ENCODE assay signal across 18 cellular contexts in genomic region chr4:158936238-158936637, GRCh38.
DNase-seq lines count a peak whose midpoint lies in the region; ATAC-seq and TF ChIP-seq lines count a peak whose summit lies in the region.
"Had no signal": no experiment of that assay in that cellular context is flagged by ENCODE, and none has a peak within 500 bp of the region (broad histone marks: within the 10 kb centered on the region; RNA-seq: fewer than 3 reads in every experiment).

No MANE protein-coding gene starts in this region.

- no peaks in the 10 kb centered on the region for H3K36me3 Mint-ChIP-seq in naive thymus-derived CD8-positive, alpha-beta T cell
- H3K36me3 Mint-ChIP-seq: activated naive CD8-positive, alpha-beta T cell treated with anti-CD3 and anti-CD28 coated beads for 36 hours had no signal

- H3K9me3 ChIP-seq in fibroblast of lung (ENCODE audit: control insufficient read depth, insufficient read depth, low read depth, low read length) (no peaks in the 10 kb centered on the region), trophoblast cell (ENCODE audit: insufficient read depth, low read depth, low read length) (no peaks in the 10 kb centered on the region)
- H3K9me3 ChIP-seq: Caco-2, Peyer's patch had no signal

- H4K12ac ChIP-seq in trophoblast cell (ENCODE audit: low read depth, low read length), result no peak overlapping the region

- H3K4ac ChIP-seq in trophoblast cell (ENCODE audit: low read depth, low read length), result no peak overlapping the region

- H3K4me2 ChIP-seq in fibroblast of lung (ENCODE audit: extremely low read depth, insufficient read depth, low read length) (no peak overlapping the region), trophoblast cell (ENCODE audit: low read length) (no peak overlapping the region)

- H4K91ac ChIP-seq in trophoblast cell (ENCODE audit: low read depth, low read length), result no peak overlapping the region

- H3K4me1 ChIP-seq in fibroblast of lung (ENCODE audit: control insufficient read depth, extremely low read depth, insufficient read depth, low read length) (no peaks in the 10 kb centered on the region), trophoblast cell (ENCODE audit: control insufficient read depth in 1 of 2, insufficient read depth in 2 of 2, low read length in 2 of 2) (peaks cover 0 to 3% of the 10 kb centered on the region in 2 experiments)
- H3K4me1 ChIP-seq: Caco-2, Peyer's patch had no signal

- H3K27ac ChIP-seq in fibroblast of lung (ENCODE audit: insufficient read depth, low read length), result no peak overlapping the region
- no peak overlapping the region for H3K27ac ChIP-seq in trophoblast cell (ENCODE audit: low read depth, low read length)

- H3K14ac ChIP-seq in trophoblast cell (ENCODE audit: low read length), result no peak overlapping the region

- in situ Hi-C loops in G401 (cut with HindIII; ENCODE audit: low sequenced_read_pairs), result no loop called here

- peaks cover 0 to 1% (median 0%) of the 10 kb centered on the region in 9 donors for H3K9me3 Mint-ChIP-seq in naive thymus-derived CD8-positive, alpha-beta T cell
- H3K9me3 Mint-ChIP-seq: activated naive CD8-positive, alpha-beta T cell treated with anti-CD3 and anti-CD28 coated beads for 36 hours; activated T-cell treated with anti-CD3 and anti-CD28 coated beads, Interleukin-2, amount 50 U/mL, for 4 hours; HFFc6 had no signal

- H3K4me3 ChIP-seq in fibroblast of lung (replicated peaks in 1 of 4; ENCODE audit: control extremely low read depth in 1 of 4, insufficient read depth in 1 of 4, low read depth in 3 of 4, low read length in 4 of 4) (no peak overlapping the region), trophoblast cell (ENCODE audit: low read depth, low read length) (no peak overlapping the region)
- H3K4me3 ChIP-seq: Peyer's patch had no signal

- H2BK120ac ChIP-seq in trophoblast cell (ENCODE audit: insufficient read depth, low read length, poor library complexity), result no peak overlapping the region

- H3K79me1 ChIP-seq in trophoblast cell (ENCODE audit: low read length), result no peaks in the 10 kb centered on the region

- H2BK12ac ChIP-seq in trophoblast cell (ENCODE audit: low read length), result no peak overlapping the region

- no peak for ATAC-seq in HG02870 (IDR thresholded peaks at IDR 0.05; ENCODE audit: unreplicated experiment)
- no peak for ATAC-seq in naive thymus-derived CD8-positive, alpha-beta T cell
- ATAC-seq: activated T-cell treated with anti-CD3 and anti-CD28 coated beads, Interleukin-2, amount 50 U/mL, for 4 hours had no signal

- H2BK5ac ChIP-seq in trophoblast cell (ENCODE audit: low read depth, low read length, poor library complexity), result no peak overlapping the region

- H4K20me1 ChIP-seq in fibroblast of lung (ENCODE audit: control insufficient read depth, extremely low read depth, insufficient read depth, low read length), result no peaks in the 10 kb centered on the region

- no peak overlapping the region for H3K23ac ChIP-seq in trophoblast cell (ENCODE audit: low read length)

- no peak overlapping the region for H2AK5ac ChIP-seq in trophoblast cell (ENCODE audit: low read length)

- H3K4me1 Mint-ChIP-seq in naive thymus-derived CD8-positive, alpha-beta T cell, result no peaks in the 10 kb centered on the region
- H3K4me1 Mint-ChIP-seq: activated naive CD8-positive, alpha-beta T cell treated with anti-CD3 and anti-CD28 coated beads for 36 hours had no signal

- no peak overlapping the region for H3K4me3 Mint-ChIP-seq in naive thymus-derived CD8-positive, alpha-beta T cell
- H3K4me3 Mint-ChIP-seq: activated naive CD8-positive, alpha-beta T cell treated with anti-CD3 and anti-CD28 coated beads for 36 hours; activated T-cell treated with anti-CD3 and anti-CD28 coated beads, Interleukin-2, amount 50 U/mL, for 4 hours; HFFc6 had no signal

- POLR2A ChIA-PET in naive thymus-derived CD8-positive, alpha-beta T cell (lab: Charles Lee), result no interaction called here

- H3K27me3 Mint-ChIP-seq in naive thymus-derived CD8-positive, alpha-beta T cell, result peaks cover 0 to 4% (median 0%) of the 10 kb centered on the region in 5 donors

- no peak overlapping the region for H4K8ac ChIP-seq in trophoblast cell (ENCODE audit: low read depth, low read length)

- H3K27me3 ChIP-seq in fibroblast of lung (ENCODE audit: control insufficient read depth, insufficient read depth, low read length) (no peaks in the 10 kb centered on the region), trophoblast cell (ENCODE audit: insufficient read depth, low read length) (no peaks in the 10 kb centered on the region)
- H3K27me3 ChIP-seq: Peyer's patch had no signal

- DNase-seq in G401 (ENCODE audit: low spot score) (peak; percentile 6), RPMI7951 (ENCODE audit: low read depth) (peak; percentile 15), fibroblast of lung (ENCODE audit: low read depth in 2 of 2) (peak in 1 of 2 donors; percentile 56), trophoblast cell (peak; percentile 42 to 77), EL (no peak), OCI-M2 (lab: John Stamatoyannopoulos, UW; ENCODE audit: unreplicated experiment) (no peak)
- no peak for DNase-seq in naive thymus-derived CD8-positive, alpha-beta T cell
- DNase-seq: activated CD4-positive, alpha-beta T cell treated with anti-CD3 and anti-CD28 coated beads, Interleukin-2, amount 50 U/mL, for 4 hours; activated naive CD8-positive, alpha-beta T cell treated with anti-CD3 and anti-CD28 coated beads for 36 hours; activated T-cell treated with anti-CD3 and anti-CD28 coated beads, Interleukin-2, amount 50 U/mL, for 4 hours; Caco-2; HFFc6; NCI-H748 treated with DMSO at 0.1 percent for 48 hours; occipital lobe; Peyer's patch; stimulated activated CD4-positive, alpha-beta T cell treated with anti-CD3 and anti-CD28 coated beads, Interleukin-4, amount 100 ng/mL, for 1 hour; substantia nigra had no signal

- H3K36me3 ChIP-seq in fibroblast of lung (ENCODE audit: control insufficient read depth, insufficient read depth, low read length) (no peaks in the 10 kb centered on the region), trophoblast cell (ENCODE audit: control insufficient read depth in 1 of 2, insufficient read depth in 2 of 2, low read length in 2 of 2) (no peaks in the 10 kb centered on the region)
- H3K36me3 ChIP-seq: Peyer's patch had no signal

- H3K79me2 ChIP-seq in fibroblast of lung (ENCODE audit: control insufficient read depth, insufficient read depth, low read length) (no peaks in the 10 kb centered on the region), trophoblast cell (ENCODE audit: control insufficient read depth, insufficient read depth, low read length, poor library complexity) (no peaks in the 10 kb centered on the region)

- H2AFZ ChIP-seq in fibroblast of lung (ENCODE audit: low read length), result peak overlapping the region; percentile 63
- no peak overlapping the region for H2AFZ ChIP-seq in trophoblast cell (ENCODE audit: insufficient read depth, low read length, poor library complexity)

- TF ChIP-seq CTCF in fibroblast of lung (conservative IDR thresholded peaks at IDR 0.05 in 1 of 2, IDR thresholded peaks at IDR 0.05 in 1 of 2; ENCODE audit: low read depth in 1 of 2, low read length in 2 of 2), result no peak

- H3K18ac ChIP-seq in trophoblast cell (ENCODE audit: low read length), result no peak overlapping the region

- no peak overlapping the region for H3K27ac Mint-ChIP-seq in naive thymus-derived CD8-positive, alpha-beta T cell
- H3K27ac Mint-ChIP-seq: activated naive CD8-positive, alpha-beta T cell treated with anti-CD3 and anti-CD28 coated beads for 36 hours; HFFc6 had no signal

- no CpG with 5 or more reads among the region's 6 CpGs for WGBS in trophoblast cell (ENCODE audit: extremely low coverage, insufficient coverage, insufficient read length)

- H3K9ac ChIP-seq in fibroblast of lung (ENCODE audit: insufficient read depth, low read length) (no peak overlapping the region), trophoblast cell (ENCODE audit: low read length) (no peak overlapping the region)

Comparison
In these comparisons a context has a peak if more than half of its experiments do, and no peak if none do; other contexts are left out.
1. DNase-seq: peak in G401 (single experiment), RPMI7951 (single experiment) and trophoblast cell (2 of 2); none in EL (single experiment), naive thymus-derived CD8-positive, alpha-beta T cell (0 of 10) and OCI-M2 (single experiment).